Comparison of ENCODE assay signal across 12 cellular contexts in genomic region chr13:32041429-32041828, GRCh38. TPM values are rescaled to one million over a fixed set of nuclear protein-coding genes. Genes with fewer than 3 reads are reported as not detected.
A peak's percentile ranks its signal among the peaks of the same experiment; 100 is the strongest.
DNase-seq lines count a peak whose midpoint lies in the region; ATAC-seq and TF ChIP-seq lines count a peak whose summit lies in the region.
"Had no signal": no experiment of that assay in that cellular context is flagged by ENCODE, and none has a peak within 500 bp of the region (broad histone marks: within the 10 kb centered on the region; RNA-seq: fewer than 3 reads in every experiment).

No MANE protein-coding gene starts in this region.

- TF ChIP-seq EP300 in suprapubic skin (IDR thresholded peaks at IDR 0.05): no peak

- H3K36me3 ChIP-seq in suprapubic skin: no peaks in the 10 kb centered on the region
- H3K36me3 ChIP-seq: left lung had no signal

- TF ChIP-seq POLR2A in GM18505 (IDR thresholded peaks at IDR 0.05; ENCODE audit: borderline replicate concordance, extremely low read depth, insufficient read depth, insufficient read length) (no peak), suprapubic skin (IDR thresholded peaks at IDR 0.05) (no peak)

- no peak for TF ChIP-seq CTCF in suprapubic skin (IDR thresholded peaks at IDR 0.05)

- peak; percentile 70 for ATAC-seq in GM18505 (IDR thresholded peaks at IDR 0.05; ENCODE audit: unreplicated experiment)
- ATAC-seq in GM19455 (IDR thresholded peaks at IDR 0.05; ENCODE audit: unreplicated experiment): peak; percentile 58
- ATAC-seq in HG02938 (IDR thresholded peaks at IDR 0.05; ENCODE audit: unreplicated experiment): peak; percentile 60
- ATAC-seq: left lung had no signal

- no peaks in the 10 kb centered on the region for H3K27me3 ChIP-seq in suprapubic skin
- H3K27me3 ChIP-seq: left lung had no signal

- no peak overlapping the region for H3K4me3 ChIP-seq in suprapubic skin
- H3K4me3 ChIP-seq: left lung had no signal

- no peak overlapping the region for H3K27ac ChIP-seq in suprapubic skin
- H3K27ac ChIP-seq: left lung had no signal

- DNase-seq in MV-4-11 (lab: John Stamatoyannopoulos, UW): peak; percentile 74
- DNase-seq in pons (ENCODE audit: low spot score): no peak
- DNase-seq in suprapubic skin (ENCODE audit: low spot score in 2 of 2): no peak
- no peak for DNase-seq in stimulated activated CD4-positive, alpha-beta T cell treated with anti-CD3 and anti-CD28 coated beads, Interleukin-2, amount 100 ng/mL, for 48 hours
- no peak for DNase-seq in activated naive CD4-positive, alpha-beta T cell treated with Interleukin-2 at 50 U/mL for 16 hours
- DNase-seq: CD4-positive, alpha-beta T cell; left lung; NCI-H146; trophoblast cell had no signal

- WGBS in suprapubic skin: 95% methylated on average over 5 of the region's 5 CpGs

- peaks cover 13% of the 10 kb centered on the region for H3K4me1 ChIP-seq in suprapubic skin

- no peaks in the 10 kb centered on the region for H3K9me3 ChIP-seq in suprapubic skin
- H3K9me3 ChIP-seq: left lung had no signal

RNA-seq across cellular contexts. Expression of gene FRY, which starts 9.9 kb away (rescaled TPM):
- 10 to 100 TPM; 22.5 to 39.6 (median 26.8) TPM for total RNA-seq in suprapubic skin
